In genomic region chr4:2817701-2818350, GRCh38 we compare ENCODE assay signal across 8 cellular contexts. TPM values are rescaled to one million over a fixed set of nuclear protein-coding genes. Genes with fewer than 3 reads are reported as not detected.
DNase-seq lines count a peak whose midpoint lies in the region; ATAC-seq and TF ChIP-seq lines count a peak whose summit lies in the region.

No MANE protein-coding gene starts in this region.

- H3K79me2 ChIP-seq in OCI-LY3 (ENCODE audit: low read length) = peaks cover 57% of the 10 kb centered on the region

- no peak overlapping the region for H3K27ac ChIP-seq in OCI-LY3 (ENCODE audit: low read length)

- no peak overlapping the region for H3K27ac Mint-ChIP-seq in activated CD4-positive, alpha-beta T cell treated with anti-CD3 and anti-CD28 coated beads, Interleukin-2, amount 10 ng/mL, durations not matched to agents 24 days and 14 days

- peaks cover 15% of the 10 kb centered on the region for H4K20me1 ChIP-seq in OCI-LY3 (ENCODE audit: insufficient read depth, low read length)

- H3K4me2 ChIP-seq in OCI-LY3 (ENCODE audit: low read length) = peak overlapping the region; percentile 94

- H3K4me1 Mint-ChIP-seq in activated CD4-positive, alpha-beta T cell treated with anti-CD3 and anti-CD28 coated beads, Interleukin-2, amount 10 ng/mL, durations not matched to agents 24 days and 14 days = peaks cover 42% of the 10 kb centered on the region

- H3K4me1 ChIP-seq in OCI-LY3 (ENCODE audit: low read length) = peaks cover 20% of the 10 kb centered on the region
- peaks cover 33% of the 10 kb centered on the region for H3K4me1 ChIP-seq in mucosa of stomach (ENCODE audit: control insufficient read depth, insufficient read depth, low read length)

- ATAC-seq in GM18909 (IDR thresholded peaks at IDR 0.05; ENCODE audit: poor library complexity, unreplicated experiment) = no peak
- ATAC-seq in HG02981 (IDR thresholded peaks at IDR 0.05; ENCODE audit: unreplicated experiment) = no peak
- ATAC-seq in GM18505 (IDR thresholded peaks at IDR 0.05; ENCODE audit: unreplicated experiment) = no peak

- H3K9me3 Mint-ChIP-seq in activated CD4-positive, alpha-beta T cell treated with anti-CD3 and anti-CD28 coated beads, Interleukin-2, amount 10 ng/mL, durations not matched to agents 24 days and 14 days = no peaks in the 10 kb centered on the region

- H3K36me3 Mint-ChIP-seq in activated CD4-positive, alpha-beta T cell treated with anti-CD3 and anti-CD28 coated beads, Interleukin-2, amount 10 ng/mL, durations not matched to agents 24 days and 14 days (ENCODE audit: low read depth) = peaks cover 38% of the 10 kb centered on the region

- peak overlapping the region; percentile 77 for H3K4me3 Mint-ChIP-seq in activated CD4-positive, alpha-beta T cell treated with anti-CD3 and anti-CD28 coated beads, Interleukin-2, amount 10 ng/mL, durations not matched to agents 24 days and 14 days

- H3K27me3 ChIP-seq in OCI-LY3 (ENCODE audit: low read depth, low read length) (no peaks in the 10 kb centered on the region), mucosa of stomach (ENCODE audit: control insufficient read depth, insufficient read depth, low read length) (no peaks in the 10 kb centered on the region)

- no peak overlapping the region for H2AFZ ChIP-seq in OCI-LY3 (ENCODE audit: low read depth, low read length)

- peak overlapping the region; percentile 71 for H3K9ac ChIP-seq in OCI-LY3 (ENCODE audit: low read length)
- H3K9ac ChIP-seq in mucosa of stomach (ENCODE audit: low read length) = peak overlapping the region; percentile 53

- H3K9me3 ChIP-seq in OCI-LY3 (ENCODE audit: insufficient read depth, low read length) (no peaks in the 10 kb centered on the region), mucosa of stomach (ENCODE audit: control insufficient read depth, low read length) (no peaks in the 10 kb centered on the region)

- no peak for TF ChIP-seq POLR2A in GM18505 (IDR thresholded peaks at IDR 0.05; ENCODE audit: borderline replicate concordance, extremely low read depth, insufficient read depth, insufficient read length)

- no peak for TF ChIP-seq CTCF in OCI-LY3 (IDR thresholded peaks at IDR 0.05; ENCODE audit: low read depth, low read length)

- H3K27me3 Mint-ChIP-seq in activated CD4-positive, alpha-beta T cell treated with anti-CD3 and anti-CD28 coated beads, Interleukin-2, amount 10 ng/mL, durations not matched to agents 24 days and 14 days = no peaks in the 10 kb centered on the region

- peak overlapping the region; percentile 98 for H3K4me3 ChIP-seq in OCI-LY3 (ENCODE audit: low read length)
- peak overlapping the region; percentile 41 for H3K4me3 ChIP-seq in mucosa of stomach (ENCODE audit: low read length)

- DNase-seq in activated CD4-positive, alpha-beta T cell treated with anti-CD3 and anti-CD28 coated beads, Interleukin-2, amount 10 ng/mL, durations not matched to agents 24 days and 14 days = peak; percentile 75
- DNase-seq in activated CD4-positive, alpha-beta T cell treated with anti-CD3 and anti-CD28 coated beads for 4 hours = no peak
- peak; percentile 72 for DNase-seq in ecto neural progenitor cell (ENCODE audit: low spot score)

- H3K36me3 ChIP-seq in OCI-LY3 (replicated peaks; ENCODE audit: low read depth, low read length) (peaks cover 3% of the 10 kb centered on the region), mucosa of stomach (ENCODE audit: control insufficient read depth, insufficient read depth, low read length) (peaks cover 7% of the 10 kb centered on the region)

- intact Hi-C loops in activated CD4-positive, alpha-beta T cell treated with anti-CD3 and anti-CD28 coated beads, Interleukin-2, amount 10 ng/mL, durations not matched to agents 24 days and 14 days (cut with micrococcal nuclease) = no loop called here

RNA-seq across cellular contexts. Expression of gene SH3BP2, which starts 24.9 kb away (rescaled TPM):
- total RNA-seq in activated CD4-positive, alpha-beta T cell treated with anti-CD3 and anti-CD28 coated beads, Interleukin-2, amount 10 ng/mL, durations not matched to agents 24 days and 14 days = 83.9 and 88.5 TPM in 2 replicates

RNA-seq across cellular contexts. Expression of gene ADD1, which starts 25.8 kb away (rescaled TPM):
- total RNA-seq in activated CD4-positive, alpha-beta T cell treated with anti-CD3 and anti-CD28 coated beads, Interleukin-2, amount 10 ng/mL, durations not matched to agents 24 days and 14 days = 187 and 198 TPM in 2 replicates

Comparison
In these comparisons a context has a peak if more than half of its experiments do, and no peak if none do; other contexts are left out.
1. DNase-seq: peak in activated CD4-positive, alpha-beta T cell treated with anti-CD3 and anti-CD28 coated beads, Interleukin-2, amount 10 ng/mL, durations not matched to agents 24 days and 14 days (single experiment) and ecto neural progenitor cell (single experiment); none in activated CD4-positive, alpha-beta T cell treated with anti-CD3 and anti-CD28 coated beads for 4 hours (0 of 2).